ENCODE assay signal across 23 cellular contexts in genomic region chr11:44928144-44928543, GRCh38.
"Had no signal": no experiment of that assay in that cellular context is flagged by ENCODE, and none has a peak within 500 bp of the region (broad histone marks: within the 10 kb centered on the region; RNA-seq: fewer than 3 reads in every experiment).

No MANE protein-coding gene starts in this region.

- H3K9me3 ChIP-seq: gastroesophageal sphincter, thoracic aorta, upper lobe of left lung had no signal

- DNase-seq: activated B cell treated with CpG ODN at 0.5 μM for 24 hours; activated CD4-positive, alpha-beta T cell treated with anti-CD3 and anti-CD28 coated beads for 36 hours; activated CD4-positive, alpha-beta T cell treated with anti-CD3 and anti-CD28 coated beads, Interleukin-2, amount 50 U/mL, for 4 hours; activated naive CD4-positive, alpha-beta T cell treated with Interleukin-2 at 50 U/mL for 16 hours; activated naive CD8-positive, alpha-beta T cell treated with anti-CD3 and anti-CD28 coated beads for 36 hours; activated T-cell treated with anti-CD3 and anti-CD28 coated beads, Interleukin-2, amount 50 U/mL, for 48 hours; central memory CD4-positive, alpha-beta T cell; nephron progenitor cell; small intestine; stimulated activated CD4-positive, alpha-beta T cell treated with anti-CD3 and anti-CD28 coated beads, Interleukin-15, amount 100 ng/mL, for 24 hours; stimulated activated CD4-positive, alpha-beta T cell treated with anti-CD3 and anti-CD28 coated beads, Interleukin-2, amount 100 ng/mL, for 48 hours; stimulated activated CD8-positive, alpha-beta memory T cell treated with anti-CD3 and anti-CD28 coated beads, Interleukin-4, amount 100 ng/mL, for 48 hours; stimulated activated naive B cell treated with anti-CD40 and anti-IgM and Interleukin-4, amounts not matched to agents 10 μg/mL and 1 μg/mL and 100 μg/mL, for 72 hours; T-helper 1 cell; upper lobe of left lung had no signal

- H3K9me3 Mint-ChIP-seq: activated B cell treated with CpG ODN at 0.5 μM for 24 hours; activated naive CD8-positive, alpha-beta T cell treated with anti-CD3 and anti-CD28 coated beads for 36 hours; memory B cell; nephron progenitor cell; stimulated activated naive B cell treated with anti-CD40 and anti-IgM and Interleukin-4, amounts not matched to agents 10 μg/mL and 1 μg/mL and 100 μg/mL, for 72 hours had no signal

- FAIRE-seq: astrocyte, colon, islet of Langerhans, small intestine had no signal

- H3K27ac ChIP-seq: epithelial cell of prostate, gastroesophageal sphincter, parathyroid adenoma, thoracic aorta, upper lobe of left lung had no signal

- H3K4me3 ChIP-seq: gastroesophageal sphincter, thoracic aorta, upper lobe of left lung had no signal

- H3K27me3 Mint-ChIP-seq: activated CD4-positive, alpha-beta T cell treated with anti-CD3 and anti-CD28 coated beads for 36 hours; activated naive CD8-positive, alpha-beta T cell treated with anti-CD3 and anti-CD28 coated beads for 36 hours; memory B cell had no signal

- H3K9ac ChIP-seq: parathyroid adenoma had no signal

- H3K4me1 Mint-ChIP-seq: activated CD4-positive, alpha-beta T cell treated with anti-CD3 and anti-CD28 coated beads for 36 hours; activated naive CD8-positive, alpha-beta T cell treated with anti-CD3 and anti-CD28 coated beads for 36 hours; memory B cell had no signal

- H3K36me3 Mint-ChIP-seq: activated naive CD8-positive, alpha-beta T cell treated with anti-CD3 and anti-CD28 coated beads for 36 hours had no signal

- H3K36me3 ChIP-seq: thoracic aorta had no signal

- H3K4me3 Mint-ChIP-seq: activated B cell treated with CpG ODN at 0.5 μM for 24 hours; activated CD4-positive, alpha-beta T cell treated with anti-CD3 and anti-CD28 coated beads for 36 hours; activated naive CD8-positive, alpha-beta T cell treated with anti-CD3 and anti-CD28 coated beads for 36 hours; memory B cell; nephron progenitor cell; stimulated activated naive B cell treated with anti-CD40 and anti-IgM and Interleukin-4, amounts not matched to agents 10 μg/mL and 1 μg/mL and 100 μg/mL, for 72 hours had no signal

- H3K4me1 ChIP-seq: parathyroid adenoma, upper lobe of left lung had no signal

- H3K27ac Mint-ChIP-seq: activated B cell treated with CpG ODN at 0.5 μM for 24 hours; activated CD4-positive, alpha-beta T cell treated with anti-CD3 and anti-CD28 coated beads for 36 hours; activated naive CD8-positive, alpha-beta T cell treated with anti-CD3 and anti-CD28 coated beads for 36 hours; memory B cell; nephron progenitor cell; stimulated activated naive B cell treated with anti-CD40 and anti-IgM and Interleukin-4, amounts not matched to agents 10 μg/mL and 1 μg/mL and 100 μg/mL, for 72 hours had no signal

- H3K27me3 ChIP-seq: gastroesophageal sphincter, upper lobe of left lung had no signal
